ENCODE assay signal across 11 cellular contexts in genomic region chr22:37462983-37463382, GRCh38. TPM values are rescaled to one million over a fixed set of nuclear protein-coding genes. Genes with fewer than 3 reads are reported as not detected.
DNase-seq lines count a peak whose midpoint lies in the region; ATAC-seq and TF ChIP-seq lines count a peak whose summit lies in the region.
"Had no signal": no experiment of that assay in that cellular context is flagged by ENCODE, and none has a peak within 500 bp of the region (broad histone marks: within the 10 kb centered on the region; RNA-seq: fewer than 3 reads in every experiment).

No MANE protein-coding gene starts in this region.

- intact Hi-C loops in activated naive CD4-positive, alpha-beta T cell treated with anti-CD3 and anti-CD28 coated beads for 36 hours (cut with micrococcal nuclease), result no loop called here

- ATAC-seq in activated naive CD4-positive, alpha-beta T cell treated with anti-CD3 and anti-CD28 coated beads, Interleukin-2, amount 50 U/mL, for 72 hours, result no peak
- ATAC-seq in GM21528 (IDR thresholded peaks at IDR 0.05; ENCODE audit: low FRiP score, unreplicated experiment) (no peak), GM21447 (IDR thresholded peaks at IDR 0.05; ENCODE audit: unreplicated experiment) (no peak)

- H3K4me1 Mint-ChIP-seq in activated naive CD4-positive, alpha-beta T cell treated with anti-CD3 and anti-CD28 coated beads for 36 hours (ENCODE audit: low read depth), result peaks cover 7% of the 10 kb centered on the region

- no peak overlapping the region for H3K27ac Mint-ChIP-seq in activated naive CD4-positive, alpha-beta T cell treated with anti-CD3 and anti-CD28 coated beads for 36 hours
- H3K27ac Mint-ChIP-seq in activated naive CD4-positive, alpha-beta T cell treated with anti-CD3 and anti-CD28 coated beads, Interleukin-2, amount 50 U/mL, for 72 hours, result no peak overlapping the region
- H3K27ac Mint-ChIP-seq: dendritic cell treated with granulocyte-macrophage colony-stimulating factor and Interleukin-4, amounts not matched to agents 40 ng/mL and 50 ng/mL, for 4 days had no signal

- CTCF ChIA-PET in activated naive CD4-positive, alpha-beta T cell treated with anti-CD3 and anti-CD28 coated beads for 36 hours (lab: Charles Lee), result interaction anchor here (1.1 kb wide), 1 partner anchor 103 kb away, joined by 3 read pairs; no protein-coding TSS in a partner anchor

- H3K27me3 Mint-ChIP-seq in activated naive CD4-positive, alpha-beta T cell treated with anti-CD3 and anti-CD28 coated beads for 36 hours (ENCODE audit: low read depth), result no peaks in the 10 kb centered on the region
- H3K27me3 Mint-ChIP-seq: dendritic cell treated with granulocyte-macrophage colony-stimulating factor and Interleukin-4, amounts not matched to agents 40 ng/mL and 50 ng/mL, for 4 days had no signal

- H3K4me3 ChIP-seq in fibroblast of mammary gland (ENCODE audit: control insufficient read depth, low read depth, low read length), result no peak overlapping the region

- H3K9me3 Mint-ChIP-seq in activated naive CD4-positive, alpha-beta T cell treated with anti-CD3 and anti-CD28 coated beads for 36 hours, result no peaks in the 10 kb centered on the region
- H3K9me3 Mint-ChIP-seq in activated naive CD4-positive, alpha-beta T cell treated with anti-CD3 and anti-CD28 coated beads, Interleukin-2, amount 50 U/mL, for 72 hours, result no peaks in the 10 kb centered on the region
- H3K9me3 Mint-ChIP-seq: dendritic cell treated with granulocyte-macrophage colony-stimulating factor and Interleukin-4, amounts not matched to agents 40 ng/mL and 50 ng/mL, for 4 days had no signal

- H3K36me3 Mint-ChIP-seq in activated naive CD4-positive, alpha-beta T cell treated with anti-CD3 and anti-CD28 coated beads for 36 hours (ENCODE audit: low read depth), result peaks cover 5% of the 10 kb centered on the region
- H3K36me3 Mint-ChIP-seq in activated naive CD4-positive, alpha-beta T cell treated with anti-CD3 and anti-CD28 coated beads, Interleukin-2, amount 50 U/mL, for 72 hours, result no peaks in the 10 kb centered on the region

- TF ChIP-seq CTCF in fibroblast of mammary gland (conservative IDR thresholded peaks at IDR 0.05; ENCODE audit: control insufficient read depth, insufficient read depth, low read depth, low read length), result no peak

- DNase-seq in activated naive CD4-positive, alpha-beta T cell treated with anti-CD3 and anti-CD28 coated beads for 36 hours, result peak; percentile 38
- no peak for DNase-seq in activated naive CD4-positive, alpha-beta T cell treated with anti-CD3 and anti-CD28 coated beads, Interleukin-2, amount 50 U/mL, for 72 hours (ENCODE audit: low spot score in 2 of 2)
- DNase-seq in RPMI8226 (peak; percentile 51), fibroblast of mammary gland (ENCODE audit: low read depth) (peak; percentile 36), renal cortical epithelial cell (ENCODE audit: low read depth) (peak; percentile 41), NCI-H774 (lab: John Stamatoyannopoulos, UW) (no peak)
- DNase-seq: activated T-cell treated with anti-CD3 and anti-CD28 coated beads, Interleukin-2, amount 50 U/mL, for 48 hours had no signal

- no peak overlapping the region for H3K4me3 Mint-ChIP-seq in activated naive CD4-positive, alpha-beta T cell treated with anti-CD3 and anti-CD28 coated beads for 36 hours
- H3K4me3 Mint-ChIP-seq: dendritic cell treated with granulocyte-macrophage colony-stimulating factor and Interleukin-4, amounts not matched to agents 40 ng/mL and 50 ng/mL, for 4 days had no signal

RNA-seq across cellular contexts. Expression of gene MFNG, which starts 23.2 kb away (rescaled TPM):
- 10 to 100 TPM; 83.1 to 90.9 TPM for total RNA-seq in activated naive CD4-positive, alpha-beta T cell treated with anti-CD3 and anti-CD28 coated beads for 36 hours
- 100 to 1,000 TPM in 1 of 2 donors, 10 to 100 TPM in 1; 88.7 to 169 TPM for total RNA-seq in activated naive CD4-positive, alpha-beta T cell treated with anti-CD3 and anti-CD28 coated beads, Interleukin-2, amount 50 U/mL, for 72 hours
- total RNA-seq in renal cortical epithelial cell, result 1.1 and 2.6 TPM in 2 replicates

RNA-seq across cellular contexts. Expression of gene ELFN2, which starts 35.7 kb away (rescaled TPM):
- under 1 TPM; 0.57 to 0.79 TPM for total RNA-seq in activated naive CD4-positive, alpha-beta T cell treated with anti-CD3 and anti-CD28 coated beads for 36 hours
- total RNA-seq in activated naive CD4-positive, alpha-beta T cell treated with anti-CD3 and anti-CD28 coated beads, Interleukin-2, amount 50 U/mL, for 72 hours, result 1 to 10 TPM in 1 of 2 donors, under 1 TPM in 1; 0.41 to 2.0 TPM
- 6.3 and 18.8 TPM in 2 replicates for total RNA-seq in renal cortical epithelial cell

RNA-seq across cellular contexts. Expression of gene CARD10, which starts 56.2 kb away (rescaled TPM):
- total RNA-seq in activated naive CD4-positive, alpha-beta T cell treated with anti-CD3 and anti-CD28 coated beads for 36 hours, result not detected
- total RNA-seq in activated naive CD4-positive, alpha-beta T cell treated with anti-CD3 and anti-CD28 coated beads, Interleukin-2, amount 50 U/mL, for 72 hours, result under 1 TPM; 0.09 to 0.51 TPM
- total RNA-seq in renal cortical epithelial cell, result 39.9 and 46.0 TPM in 2 replicates
- total RNA-seq: T-helper 1 cell treated with Interleukin-12 subunit alpha and Interleukin-12 subunit beta and Interleukin-4 antibody, amounts not matched to agents 30 ng/mL and 1 ng/mL, for 36 hours had no signal

Comparison
In these comparisons a context has a peak if more than half of its experiments do, and no peak if none do; other contexts are left out.
1. DNase-seq: peak in activated naive CD4-positive, alpha-beta T cell treated with anti-CD3 and anti-CD28 coated beads for 36 hours (single experiment), RPMI8226 (single experiment), fibroblast of mammary gland (single experiment) and renal cortical epithelial cell (single experiment); none in activated naive CD4-positive, alpha-beta T cell treated with anti-CD3 and anti-CD28 coated beads, Interleukin-2, amount 50 U/mL, for 72 hours (0 of 2) and NCI-H774 (single experiment).
2. RNA of gene MFNG, which starts 23.2 kb away (total RNA-seq): 88.7 to 169 TPM in activated naive CD4-positive, alpha-beta T cell treated with anti-CD3 and anti-CD28 coated beads, Interleukin-2, amount 50 U/mL, for 72 hours and 83.1 to 90.9 TPM in activated naive CD4-positive, alpha-beta T cell treated with anti-CD3 and anti-CD28 coated beads for 36 hours; 1.1 to 2.6 TPM in renal cortical epithelial cell; every median in the first group is over 10 times any median in the second.
3. RNA of gene CARD10, which starts 56.2 kb away (total RNA-seq): 39.9 to 46.0 TPM in renal cortical epithelial cell; 0.09 to 0.51 TPM in activated naive CD4-positive, alpha-beta T cell treated with anti-CD3 and anti-CD28 coated beads, Interleukin-2, amount 50 U/mL, for 72 hours and not detected in activated naive CD4-positive, alpha-beta T cell treated with anti-CD3 and anti-CD28 coated beads for 36 hours; every median in the first group is over 10 times any median in the second.